Comparison of ENCODE assay signal across 2 cellular contexts in the genomic region with DNA sequence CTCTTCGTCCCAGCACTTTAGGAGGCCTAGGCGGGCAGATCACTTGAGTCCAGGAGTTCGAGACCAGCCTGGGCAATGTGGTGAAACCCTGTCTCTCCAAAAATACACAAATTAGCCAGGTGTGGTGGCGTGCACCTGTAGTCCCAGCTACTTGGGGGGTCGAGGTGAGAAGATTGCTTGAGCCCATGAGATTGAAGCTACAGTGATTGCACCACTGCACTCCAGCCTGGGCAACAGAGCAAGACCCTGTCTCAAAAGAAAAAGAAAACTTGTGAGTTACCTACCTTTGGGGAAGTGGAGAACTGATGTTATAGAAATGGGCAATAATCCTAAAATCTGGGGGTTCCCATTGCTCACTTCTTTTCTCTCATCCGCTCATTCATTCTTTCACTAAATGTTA.
A peak's percentile ranks its signal among the peaks of the same experiment; 100 is the strongest.
TF ChIP-seq lines count a peak whose summit lies in the region.

No MANE protein-coding gene starts in this region.

TF ChIP-seq in HepG2, 621 proteins besides CTCF, POLR2A, EP300 and RAD21:
- TF ChIP-seq PCBP2 (optimal IDR thresholded peaks at IDR 0.05; ENCODE audit: low read depth, low read length, poor library complexity, severe bottlenecking) (no peak), KDM2A (CRISPR knock-in tag; IDR thresholded peaks at IDR 0.05; ENCODE audit: borderline replicate concordance, low read depth) (no peak), ZNF121 (CRISPR knock-in tag; IDR thresholded peaks at IDR 0.05) (peak; percentile 54)

TF ChIP-seq in K562, 482 proteins besides CTCF, POLR2A, EP300 and RAD21:
- TF ChIP-seq SETDB1 (IDR thresholded peaks at IDR 0.05; ENCODE audit: low read length): no peak
- TF ChIP-seq NCOA1 (IDR thresholded peaks at IDR 0.05; ENCODE audit: low read depth): no peak
- no peak for TF ChIP-seq YBX1 (IDR thresholded peaks at IDR 0.05)
- TF ChIP-seq, protein P1, sequence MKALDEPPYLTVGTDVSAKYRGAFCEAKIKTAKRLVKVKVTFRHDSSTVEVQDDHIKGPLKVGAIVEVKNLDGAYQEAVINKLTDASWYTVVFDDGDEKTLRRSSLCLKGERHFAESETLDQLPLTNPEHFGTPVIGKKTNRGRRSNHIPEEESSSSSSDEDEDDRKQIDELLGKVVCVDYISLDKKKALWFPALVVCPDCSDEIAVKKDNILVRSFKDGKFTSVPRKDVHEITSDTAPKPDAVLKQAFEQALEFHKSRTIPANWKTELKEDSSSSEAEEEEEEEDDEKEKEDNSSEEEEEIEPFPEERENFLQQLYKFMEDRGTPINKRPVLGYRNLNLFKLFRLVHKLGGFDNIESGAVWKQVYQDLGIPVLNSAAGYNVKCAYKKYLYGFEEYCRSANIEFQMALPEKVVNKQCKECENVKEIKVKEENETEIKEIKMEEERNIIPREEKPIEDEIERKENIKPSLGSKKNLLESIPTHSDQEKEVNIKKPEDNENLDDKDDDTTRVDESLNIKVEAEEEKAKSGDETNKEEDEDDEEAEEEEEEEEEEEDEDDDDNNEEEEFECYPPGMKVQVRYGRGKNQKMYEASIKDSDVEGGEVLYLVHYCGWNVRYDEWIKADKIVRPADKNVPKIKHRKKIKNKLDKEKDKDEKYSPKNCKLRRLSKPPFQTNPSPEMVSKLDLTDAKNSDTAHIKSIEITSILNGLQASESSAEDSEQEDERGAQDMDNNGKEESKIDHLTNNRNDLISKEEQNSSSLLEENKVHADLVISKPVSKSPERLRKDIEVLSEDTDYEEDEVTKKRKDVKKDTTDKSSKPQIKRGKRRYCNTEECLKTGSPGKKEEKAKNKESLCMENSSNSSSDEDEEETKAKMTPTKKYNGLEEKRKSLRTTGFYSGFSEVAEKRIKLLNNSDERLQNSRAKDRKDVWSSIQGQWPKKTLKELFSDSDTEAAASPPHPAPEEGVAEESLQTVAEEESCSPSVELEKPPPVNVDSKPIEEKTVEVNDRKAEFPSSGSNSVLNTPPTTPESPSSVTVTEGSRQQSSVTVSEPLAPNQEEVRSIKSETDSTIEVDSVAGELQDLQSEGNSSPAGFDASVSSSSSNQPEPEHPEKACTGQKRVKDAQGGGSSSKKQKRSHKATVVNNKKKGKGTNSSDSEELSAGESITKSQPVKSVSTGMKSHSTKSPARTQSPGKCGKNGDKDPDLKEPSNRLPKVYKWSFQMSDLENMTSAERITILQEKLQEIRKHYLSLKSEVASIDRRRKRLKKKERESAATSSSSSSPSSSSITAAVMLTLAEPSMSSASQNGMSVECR (CRISPR knock-in tag; IDR thresholded peaks at IDR 0.05): no peak
- TF ChIP-seq JUNB (CRISPR knock-in tag; conservative IDR thresholded peaks at IDR 0.05): no peak
- TF ChIP-seq, protein P2, sequence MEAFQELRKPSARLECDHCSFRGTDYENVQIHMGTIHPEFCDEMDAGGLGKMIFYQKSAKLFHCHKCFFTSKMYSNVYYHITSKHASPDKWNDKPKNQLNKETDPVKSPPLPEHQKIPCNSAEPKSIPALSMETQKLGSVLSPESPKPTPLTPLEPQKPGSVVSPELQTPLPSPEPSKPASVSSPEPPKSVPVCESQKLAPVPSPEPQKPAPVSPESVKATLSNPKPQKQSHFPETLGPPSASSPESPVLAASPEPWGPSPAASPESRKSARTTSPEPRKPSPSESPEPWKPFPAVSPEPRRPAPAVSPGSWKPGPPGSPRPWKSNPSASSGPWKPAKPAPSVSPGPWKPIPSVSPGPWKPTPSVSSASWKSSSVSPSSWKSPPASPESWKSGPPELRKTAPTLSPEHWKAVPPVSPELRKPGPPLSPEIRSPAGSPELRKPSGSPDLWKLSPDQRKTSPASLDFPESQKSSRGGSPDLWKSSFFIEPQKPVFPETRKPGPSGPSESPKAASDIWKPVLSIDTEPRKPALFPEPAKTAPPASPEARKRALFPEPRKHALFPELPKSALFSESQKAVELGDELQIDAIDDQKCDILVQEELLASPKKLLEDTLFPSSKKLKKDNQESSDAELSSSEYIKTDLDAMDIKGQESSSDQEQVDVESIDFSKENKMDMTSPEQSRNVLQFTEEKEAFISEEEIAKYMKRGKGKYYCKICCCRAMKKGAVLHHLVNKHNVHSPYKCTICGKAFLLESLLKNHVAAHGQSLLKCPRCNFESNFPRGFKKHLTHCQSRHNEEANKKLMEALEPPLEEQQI (IDR thresholded peaks at IDR 0.05): no peak
- TF ChIP-seq, protein P3, sequence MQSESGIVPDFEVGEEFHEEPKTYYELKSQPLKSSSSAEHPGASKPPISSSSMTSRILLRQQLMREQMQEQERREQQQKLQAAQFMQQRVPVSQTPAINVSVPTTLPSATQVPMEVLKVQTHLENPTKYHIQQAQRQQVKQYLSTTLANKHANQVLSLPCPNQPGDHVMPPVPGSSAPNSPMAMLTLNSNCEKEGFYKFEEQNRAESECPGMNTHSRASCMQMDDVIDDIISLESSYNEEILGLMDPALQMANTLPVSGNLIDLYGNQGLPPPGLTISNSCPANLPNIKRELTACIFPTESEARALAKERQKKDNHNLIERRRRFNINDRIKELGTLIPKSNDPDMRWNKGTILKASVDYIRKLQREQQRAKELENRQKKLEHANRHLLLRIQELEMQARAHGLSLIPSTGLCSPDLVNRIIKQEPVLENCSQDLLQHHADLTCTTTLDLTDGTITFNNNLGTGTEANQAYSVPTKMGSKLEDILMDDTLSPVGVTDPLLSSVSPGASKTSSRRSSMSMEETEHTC (IDR thresholded peaks at IDR 0.05): no peak
- no peak for TF ChIP-seq SIRT6 (IDR thresholded peaks at IDR 0.05; ENCODE audit: low read depth, low read length)
- no peak for TF ChIP-seq ASH1L (IDR thresholded peaks at IDR 0.05; ENCODE audit: borderline replicate concordance, low read depth, partially characterized antibody)
- TF ChIP-seq MBD2 (IDR thresholded peaks at IDR 0.05; ENCODE audit: borderline replicate concordance, low read depth): no peak
- TF ChIP-seq, protein P4, sequence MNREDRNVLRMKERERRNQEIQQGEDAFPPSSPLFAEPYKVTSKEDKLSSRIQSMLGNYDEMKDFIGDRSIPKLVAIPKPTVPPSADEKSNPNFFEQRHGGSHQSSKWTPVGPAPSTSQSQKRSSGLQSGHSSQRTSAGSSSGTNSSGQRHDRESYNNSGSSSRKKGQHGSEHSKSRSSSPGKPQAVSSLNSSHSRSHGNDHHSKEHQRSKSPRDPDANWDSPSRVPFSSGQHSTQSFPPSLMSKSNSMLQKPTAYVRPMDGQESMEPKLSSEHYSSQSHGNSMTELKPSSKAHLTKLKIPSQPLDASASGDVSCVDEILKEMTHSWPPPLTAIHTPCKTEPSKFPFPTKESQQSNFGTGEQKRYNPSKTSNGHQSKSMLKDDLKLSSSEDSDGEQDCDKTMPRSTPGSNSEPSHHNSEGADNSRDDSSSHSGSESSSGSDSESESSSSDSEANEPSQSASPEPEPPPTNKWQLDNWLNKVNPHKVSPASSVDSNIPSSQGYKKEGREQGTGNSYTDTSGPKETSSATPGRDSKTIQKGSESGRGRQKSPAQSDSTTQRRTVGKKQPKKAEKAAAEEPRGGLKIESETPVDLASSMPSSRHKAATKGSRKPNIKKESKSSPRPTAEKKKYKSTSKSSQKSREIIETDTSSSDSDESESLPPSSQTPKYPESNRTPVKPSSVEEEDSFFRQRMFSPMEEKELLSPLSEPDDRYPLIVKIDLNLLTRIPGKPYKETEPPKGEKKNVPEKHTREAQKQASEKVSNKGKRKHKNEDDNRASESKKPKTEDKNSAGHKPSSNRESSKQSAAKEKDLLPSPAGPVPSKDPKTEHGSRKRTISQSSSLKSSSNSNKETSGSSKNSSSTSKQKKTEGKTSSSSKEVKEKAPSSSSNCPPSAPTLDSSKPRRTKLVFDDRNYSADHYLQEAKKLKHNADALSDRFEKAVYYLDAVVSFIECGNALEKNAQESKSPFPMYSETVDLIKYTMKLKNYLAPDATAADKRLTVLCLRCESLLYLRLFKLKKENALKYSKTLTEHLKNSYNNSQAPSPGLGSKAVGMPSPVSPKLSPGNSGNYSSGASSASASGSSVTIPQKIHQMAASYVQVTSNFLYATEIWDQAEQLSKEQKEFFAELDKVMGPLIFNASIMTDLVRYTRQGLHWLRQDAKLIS (CRISPR knock-in tag; IDR thresholded peaks at IDR 0.05): no peak
- TF ChIP-seq CBX3 (IDR thresholded peaks at IDR 0.05; ENCODE audit: borderline replicate concordance in 1 of 2, low read length in 2 of 2): no peak
- TF ChIP-seq ZNF445 (CRISPR knock-in tag; IDR thresholded peaks at IDR 0.05; ENCODE audit: low read depth): no peak
- TF ChIP-seq CBFB (CRISPR knock-in tag; IDR thresholded peaks at IDR 0.05): no peak
- peak; percentile 27 for TF ChIP-seq RBM25 (IDR thresholded peaks at IDR 0.05; ENCODE audit: low read depth, low read length, severe bottlenecking)
- no peak for TF ChIP-seq CSDE1 (IDR thresholded peaks at IDR 0.05)
- TF ChIP-seq ZNF121 (CRISPR knock-in tag; conservative IDR thresholded peaks at IDR 0.05): peak; percentile 87
- TF ChIP-seq KDM1A (IDR thresholded peaks at IDR 0.05): 0 out of 4 replicates have a peak, but pooled peaks of 1 of the 2 experiments have one; percentile 7
- no peak for TF ChIP-seq ETV6 (IDR thresholded peaks at IDR 0.05; ENCODE audit: borderline replicate concordance in 1 of 2, low read depth in 2 of 2, low read length in 1 of 2)
- no peak for TF ChIP-seq ETV6 (CRISPR knock-in tag; IDR thresholded peaks at IDR 0.05; ENCODE audit: borderline replicate concordance)
- no peak for TF ChIP-seq ZNF695 (CRISPR knock-in tag; IDR thresholded peaks at IDR 0.05)
- TF ChIP-seq SMAD4 (CRISPR knock-in tag; conservative IDR thresholded peaks at IDR 0.05): no peak
- TF ChIP-seq HDAC3 (IDR thresholded peaks at IDR 0.05; ENCODE audit: borderline replicate concordance, partially characterized antibody): no peak
